26 cellular contexts compared by ENCODE assay signal in the genomic region with DNA sequence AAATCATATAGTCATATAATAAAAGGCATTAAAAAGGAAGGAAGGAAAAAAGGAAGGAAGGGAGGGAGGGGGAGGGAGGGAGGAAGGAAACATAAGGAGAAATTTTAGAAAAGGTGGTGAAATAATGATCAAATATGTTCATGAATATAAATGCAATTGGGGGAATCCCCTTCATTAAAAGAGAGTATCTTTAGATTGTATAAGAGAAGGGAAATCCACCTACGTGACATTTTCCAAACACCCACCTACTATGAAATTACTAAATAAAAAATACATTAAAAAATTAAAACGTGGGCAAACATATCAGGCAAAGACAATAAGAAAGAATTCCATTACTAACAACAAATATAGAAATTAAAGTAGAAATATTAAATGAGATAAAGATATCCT.
"Had no signal": no experiment of that assay in that cellular context is flagged by ENCODE, and none has a peak within 500 bp of the region (broad histone marks: within the 10 kb centered on the region; RNA-seq: fewer than 3 reads in every experiment).

No MANE protein-coding gene starts in this region.

- H3K4me1 ChIP-seq: pancreas, prostate gland, spleen, stomach, thyroid gland, tibial nerve, upper lobe of left lung, vagina had no signal

- ATAC-seq: naive thymus-derived CD8-positive, alpha-beta T cell; natural killer cell treated with Interleukin-12 subunit alpha and Interleukin-12 subunit beta and Interleukin-15 and Interleukin-18, amount 100 ng/mL, for 72 hours; pancreas; sciatic nerve; stimulated activated effector memory CD8-positive, alpha-beta T cell treated with anti-CD3 and anti-CD28 coated beads, Interleukin-12 subunit alpha, Interleukin-12 subunit beta, amount 100 ng/mL, for 72 hours; stimulated activated naive B cell treated with anti-CD40 and anti-IgM and Interleukin-4, amounts not matched to agents 10 μg/mL and 1 μg/mL and 100 μg/mL, for 72 hours had no signal

- DNase-seq: naive thymus-derived CD8-positive, alpha-beta T cell; nephron progenitor cell; nucleus accumbens; pancreas; right cardiac atrium; spleen; stimulated activated CD4-positive, alpha-beta T cell treated with anti-CD3 and anti-CD28 coated beads, Interleukin-12 subunit alpha, Interleukin-12 subunit beta, amount 100 ng/mL, for 4 hours; stimulated activated CD4-positive, alpha-beta T cell treated with anti-CD3 and anti-CD28 coated beads, Interleukin-1b, Interleukin-23, amount 100 ng/mL, for 48 hours; stimulated activated CD4-positive, alpha-beta T cell treated with anti-CD3 and anti-CD28 coated beads, Interleukin-4, amount 100 ng/mL, for 1 hour; stimulated activated naive B cell treated with anti-CD40 and anti-IgM and Interleukin-4, amounts not matched to agents 10 μg/mL and 1 μg/mL and 100 μg/mL, for 72 hours; stimulated activated naive CD4-positive, alpha-beta T cell treated with Interleukin-2 at 50 U/mL for 16 hours; stomach; thyroid gland; trophoblast cell had no signal

- H3K4me2 ChIP-seq: smooth muscle cell had no signal

- FAIRE-seq: urothelium cell line had no signal

- H3K4me3 ChIP-seq: pancreas, prostate gland, skin epidermis, smooth muscle cell, spleen, stomach, thoracic aorta, thyroid gland, tibial nerve, upper lobe of left lung, vagina had no signal

- H3K9me3 ChIP-seq: neutrophil, pancreas, prostate gland, spleen, stomach, thoracic aorta, thyroid gland, tibial nerve, upper lobe of left lung, vagina had no signal

- H3K27me3 ChIP-seq: neutrophil, pancreas, stomach, thyroid gland, tibial nerve, upper lobe of left lung, vagina had no signal

- H3K27ac ChIP-seq: neutrophil, pancreas, prostate gland, spleen, stomach, thoracic aorta, thyroid gland, tibial nerve, upper lobe of left lung, vagina had no signal

- H3K36me3 ChIP-seq: neutrophil, pancreas, prostate gland, spleen, stomach, thoracic aorta, thyroid gland, tibial nerve, upper lobe of left lung, vagina had no signal
